In the genomic region with DNA sequence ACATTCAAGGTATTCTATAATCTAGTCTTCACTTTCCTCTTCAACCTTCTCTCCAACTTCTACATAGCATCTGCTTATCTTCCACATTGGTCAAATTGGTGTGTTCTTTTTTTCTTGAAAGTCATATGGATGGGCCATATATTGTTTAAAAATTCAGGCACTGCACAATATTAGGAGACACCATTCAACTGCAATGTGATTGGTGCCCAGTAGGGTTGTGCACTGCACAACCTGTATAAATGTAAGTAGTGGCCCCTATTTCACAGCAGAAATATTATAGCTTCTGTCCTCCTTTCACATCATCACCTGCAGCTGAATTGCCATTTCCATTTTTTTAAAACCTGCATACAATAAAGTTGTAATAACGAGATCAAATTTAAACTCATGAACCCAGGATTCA, we compare ENCODE assay signal across 28 cellular contexts. TPM values are rescaled to one million over a fixed set of nuclear protein-coding genes. Genes with fewer than 3 reads are reported as not detected.
A peak's percentile ranks its signal among the peaks of the same experiment; 100 is the strongest.
DNase-seq lines count a peak whose midpoint lies in the region; ATAC-seq and TF ChIP-seq lines count a peak whose summit lies in the region.
"Had no signal": no experiment of that assay in that cellular context is flagged by ENCODE, and none has a peak within 500 bp of the region (broad histone marks: within the 10 kb centered on the region; RNA-seq: fewer than 3 reads in every experiment).

No MANE protein-coding gene starts in this region.

- H3K79me2 ChIP-seq in Loucy (ENCODE audit: insufficient read depth, low read length) = no peaks in the 10 kb centered on the region

- H3K9ac ChIP-seq in Loucy (ENCODE audit: low read depth, low read length, poor library complexity, severe bottlenecking) = no peak overlapping the region

- H3K36me3 ChIP-seq in Loucy (ENCODE audit: insufficient read depth, low read length) = no peaks in the 10 kb centered on the region
- no peaks in the 10 kb centered on the region for H3K36me3 ChIP-seq in naive thymus-derived CD4-positive, alpha-beta T cell (ENCODE audit: control insufficient read depth in 2 of 3, insufficient read depth in 3 of 3, low read length in 3 of 3)
- H3K36me3 ChIP-seq: SJCRH30 had no signal

- H3K9me3 Mint-ChIP-seq in endothelial cell (ENCODE audit: unreplicated experiment) = no peaks in the 10 kb centered on the region
- H3K9me3 Mint-ChIP-seq in neural crest cell = no peaks in the 10 kb centered on the region
- H3K9me3 Mint-ChIP-seq in activated CD4-positive, alpha-beta T cell treated with anti-CD3 and anti-CD28 coated beads, Interleukin-2, amount 10 ng/mL, durations not matched to agents 7 days and 5 days = no peaks in the 10 kb centered on the region
- peaks cover 0 to under 1% (median 0%) of the 10 kb centered on the region in 11 donors for H3K9me3 Mint-ChIP-seq in naive thymus-derived CD4-positive, alpha-beta T cell
- H3K9me3 Mint-ChIP-seq: CD8-positive, alpha-beta memory T cell; GM23338; H9 had no signal

- no peaks in the 10 kb centered on the region for H4K20me1 ChIP-seq in Loucy (ENCODE audit: insufficient read depth, low read length, poor library complexity, severe bottlenecking)

- no peak overlapping the region for H3K27ac ChIP-seq in naive thymus-derived CD4-positive, alpha-beta T cell (ENCODE audit: low read depth, low read length)
- H3K27ac ChIP-seq: C4-2B, PC-9, SJCRH30 had no signal

- no peak for DNase-seq in endothelial cell (ENCODE audit: low spot score)
- DNase-seq in neural crest cell (ENCODE audit: low read depth, low spot score) = no peak
- no peak for DNase-seq in activated CD4-positive, alpha-beta T cell treated with anti-CD3 and anti-CD28 coated beads, Interleukin-2, amount 10 ng/mL, durations not matched to agents 7 days and 5 days
- DNase-seq in naive thymus-derived CD4-positive, alpha-beta T cell = no peak
- no peak for DNase-seq in NOMO-1 treated with DMSO at 0.1 percent for 48 hours (lab: John Stamatoyannopoulos, UW; ENCODE audit: unreplicated experiment)
- DNase-seq: CD8-positive, alpha-beta memory T cell; DMS 273 treated with DMSO at 0.1 percent for 48 hours; DMS79; EL; GDM1; H9; Karpas-422; NCI-H1092 treated with DMSO at 0.1 percent for 48 hours; NCI-H1436; NCI-H187; NCI-H2081 treated with DMSO at 0.1 percent for 48 hours; NCI-H2171; NCI-H345; NCI-H524; NCI-H748 treated with DMSO at 0.1 percent for 48 hours; PC-9; SJCRH30 had no signal

- CTCF ChIA-PET in activated CD4-positive, alpha-beta T cell treated with anti-CD3 and anti-CD28 coated beads, Interleukin-2, amount 10 ng/mL, durations not matched to agents 7 days and 5 days (lab: Charles Lee) = interaction anchor here (0.6 kb wide), 1 partner anchor 111 kb away, joined by 3 read pairs; no protein-coding TSS in a partner anchor
- CTCF ChIA-PET in naive thymus-derived CD4-positive, alpha-beta T cell (lab: Charles Lee) = no interaction called here

- no peaks in the 10 kb centered on the region for H3K9me2 ChIP-seq in Loucy (replicated peaks; ENCODE audit: low read depth, low read length)

- H3K27me3 Mint-ChIP-seq in endothelial cell (ENCODE audit: unreplicated experiment) = no peaks in the 10 kb centered on the region
- no peaks in the 10 kb centered on the region for H3K27me3 Mint-ChIP-seq in neural crest cell (ENCODE audit: low read depth)
- H3K27me3 Mint-ChIP-seq in activated CD4-positive, alpha-beta T cell treated with anti-CD3 and anti-CD28 coated beads, Interleukin-2, amount 10 ng/mL, durations not matched to agents 7 days and 5 days = peaks cover 2% of the 10 kb centered on the region
- H3K27me3 Mint-ChIP-seq in naive thymus-derived CD4-positive, alpha-beta T cell = peaks cover 0 to under 1% (median 0%) of the 10 kb centered on the region in 5 donors
- H3K27me3 Mint-ChIP-seq: CD8-positive, alpha-beta memory T cell had no signal

- POLR2A ChIA-PET in activated CD4-positive, alpha-beta T cell treated with anti-CD3 and anti-CD28 coated beads, Interleukin-2, amount 10 ng/mL, durations not matched to agents 7 days and 5 days (lab: Charles Lee) = no interaction called here
- POLR2A ChIA-PET in naive thymus-derived CD4-positive, alpha-beta T cell (lab: Charles Lee) = no interaction called here

- no peaks in the 10 kb centered on the region for H3K9me3 ChIP-seq in Loucy (ENCODE audit: insufficient read depth, low read depth, low read length)
- H3K9me3 ChIP-seq in naive thymus-derived CD4-positive, alpha-beta T cell (ENCODE audit: control insufficient read depth in 2 of 3, low read length in 3 of 3) = no peaks in the 10 kb centered on the region
- H3K9me3 ChIP-seq: SJCRH30 had no signal

- H2AFZ ChIP-seq in Loucy (ENCODE audit: low read length) = no peak overlapping the region
- H2AFZ ChIP-seq: GM23338, PC-9 had no signal

- no peaks in the 10 kb centered on the region for H3K4me1 ChIP-seq in Loucy (ENCODE audit: insufficient read depth, low read length, poor library complexity, severe bottlenecking)
- no peaks in the 10 kb centered on the region for H3K4me1 ChIP-seq in naive thymus-derived CD4-positive, alpha-beta T cell (ENCODE audit: control insufficient read depth in 2 of 2, insufficient read depth in 2 of 2, low read length in 2 of 2)
- H3K4me1 ChIP-seq: SJCRH30 had no signal

- intact Hi-C loops in naive thymus-derived CD4-positive, alpha-beta T cell (cut with micrococcal nuclease) = no loop called here

- H3K4me3 ChIP-seq in GM12875 (ENCODE audit: low read depth, low read length) = no peak overlapping the region
- H3K4me3 ChIP-seq in Loucy (ENCODE audit: low read length, poor library complexity, severe bottlenecking) = no peak overlapping the region
- H3K4me3 ChIP-seq in naive thymus-derived CD4-positive, alpha-beta T cell (ENCODE audit: low read length) = no peak overlapping the region
- H3K4me3 ChIP-seq: GM23338, PC-9, SJCRH30 had no signal

- TF ChIP-seq CTCF in GM12875 (IDR thresholded peaks at IDR 0.05; ENCODE audit: borderline replicate concordance, insufficient read depth, low read depth, low read length) (peak; percentile 11; the same call in 1 of the 2 replicates), Loucy (conservative IDR thresholded peaks at IDR 0.05; ENCODE audit: low read length) (peak; percentile 19), endothelial cell (IDR thresholded peaks at IDR 0.05; ENCODE audit: unreplicated experiment) (peak; percentile 32), neural crest cell (conservative IDR thresholded peaks at IDR 0.05) (peak; percentile 22)

- no peaks in the 10 kb centered on the region for H3K27me3 ChIP-seq in Loucy (ENCODE audit: insufficient read depth, low read length, poor library complexity, severe bottlenecking)
- H3K27me3 ChIP-seq in naive thymus-derived CD4-positive, alpha-beta T cell (ENCODE audit: control insufficient read depth in 2 of 2, insufficient read depth in 2 of 2, low read length in 2 of 2) = no peaks in the 10 kb centered on the region
- H3K27me3 ChIP-seq: SJCRH30 had no signal

- H3K27ac Mint-ChIP-seq in endothelial cell (ENCODE audit: unreplicated experiment) = no peak overlapping the region
- no peak overlapping the region for H3K27ac Mint-ChIP-seq in neural crest cell (ENCODE audit: unreplicated experiment)
- H3K27ac Mint-ChIP-seq in activated CD4-positive, alpha-beta T cell treated with anti-CD3 and anti-CD28 coated beads, Interleukin-2, amount 10 ng/mL, durations not matched to agents 7 days and 5 days = no peak overlapping the region
- H3K27ac Mint-ChIP-seq in naive thymus-derived CD4-positive, alpha-beta T cell = no peak overlapping the region
- H3K27ac Mint-ChIP-seq: CD8-positive, alpha-beta memory T cell; GM23338; H9 had no signal

- H3F3A ChIP-seq in Loucy (ENCODE audit: low read depth) = no peaks in the 10 kb centered on the region

- no peak overlapping the region for H3K4me2 ChIP-seq in Loucy (ENCODE audit: low read depth, low read length, poor library complexity, severe bottlenecking)
- H3K4me2 ChIP-seq: GM23338, PC-9 had no signal

- H3K36me3 Mint-ChIP-seq in endothelial cell (ENCODE audit: low read depth, unreplicated experiment) = no peaks in the 10 kb centered on the region
- H3K36me3 Mint-ChIP-seq in neural crest cell (ENCODE audit: low read depth) = no peaks in the 10 kb centered on the region
- H3K36me3 Mint-ChIP-seq in activated CD4-positive, alpha-beta T cell treated with anti-CD3 and anti-CD28 coated beads, Interleukin-2, amount 10 ng/mL, durations not matched to agents 7 days and 5 days (ENCODE audit: low read depth) = no peaks in the 10 kb centered on the region
- no peaks in the 10 kb centered on the region for H3K36me3 Mint-ChIP-seq in naive thymus-derived CD4-positive, alpha-beta T cell
- H3K36me3 Mint-ChIP-seq: CD8-positive, alpha-beta memory T cell had no signal

- H3K4me1 Mint-ChIP-seq in endothelial cell (ENCODE audit: unreplicated experiment) (peaks cover 19% of the 10 kb centered on the region), neural crest cell (peaks cover 4% of the 10 kb centered on the region)
- no peaks in the 10 kb centered on the region for H3K4me1 Mint-ChIP-seq in activated CD4-positive, alpha-beta T cell treated with anti-CD3 and anti-CD28 coated beads, Interleukin-2, amount 10 ng/mL, durations not matched to agents 7 days and 5 days
- no peaks in the 10 kb centered on the region for H3K4me1 Mint-ChIP-seq in naive thymus-derived CD4-positive, alpha-beta T cell
- H3K4me1 Mint-ChIP-seq: CD8-positive, alpha-beta memory T cell; GM23338; H9 had no signal

- no peak overlapping the region for H3K4me3 Mint-ChIP-seq in endothelial cell (ENCODE audit: unreplicated experiment)
- H3K4me3 Mint-ChIP-seq in neural crest cell = no peak overlapping the region
- H3K4me3 Mint-ChIP-seq in activated CD4-positive, alpha-beta T cell treated with anti-CD3 and anti-CD28 coated beads, Interleukin-2, amount 10 ng/mL, durations not matched to agents 7 days and 5 days = no peak overlapping the region
- H3K4me3 Mint-ChIP-seq in naive thymus-derived CD4-positive, alpha-beta T cell = no peak overlapping the region
- H3K4me3 Mint-ChIP-seq: CD8-positive, alpha-beta memory T cell; GM23338; H9 had no signal

- ATAC-seq in HG03439 (IDR thresholded peaks at IDR 0.05; ENCODE audit: unreplicated experiment) = no peak
- ATAC-seq in naive thymus-derived CD4-positive, alpha-beta T cell = no peak
- ATAC-seq: GM23338, Right ventricle myocardium inferior had no signal

RNA-seq across cellular contexts. Expression of a gene that starts 18.1 kb away (rescaled TPM):
- total RNA-seq in endothelial cell (ENCODE audit: unreplicated experiment) = 35.9 TPM
- 29.3 and 30.8 TPM in 2 replicates for total RNA-seq in neural crest cell
- 1 to 10 TPM; 1.6 to 1.7 TPM for total RNA-seq in activated CD4-positive, alpha-beta T cell treated with anti-CD3 and anti-CD28 coated beads, Interleukin-2, amount 10 ng/mL, durations not matched to agents 7 days and 5 days
- total RNA-seq in naive thymus-derived CD4-positive, alpha-beta T cell = 1 to 10 TPM in 3 of 5 experiments, under 1 TPM in 2; 0.43 to 5.5 (median 1.0) TPM
- not detected for polyA plus RNA-seq in naive thymus-derived CD4-positive, alpha-beta T cell
